ENCODE assay signal across 8 cellular contexts in genomic region chr1:43531453-43531905, GRCh38. TPM values are rescaled to one million over a fixed set of nuclear protein-coding genes. Genes with fewer than 3 reads are reported as not detected.
A peak's percentile ranks its signal among the peaks of the same experiment; 100 is the strongest.
DNase-seq lines count a peak whose midpoint lies in the region; ATAC-seq and TF ChIP-seq lines count a peak whose summit lies in the region.

No MANE protein-coding gene starts in this region.

- peaks cover 7 to 69% (median 45%) of the 10 kb centered on the region in 3 donors for H3K4me1 ChIP-seq in esophagus squamous epithelium

- H3K27ac Mint-ChIP-seq in T-cell (peak overlapping the region in 1 of 2 donors; percentile 29), neural crest cell (ENCODE audit: unreplicated experiment) (peak overlapping the region; percentile 75)

- H3K27me3 ChIP-seq in esophagus squamous epithelium, result peaks cover 0 to 17% (median 0%) of the 10 kb centered on the region in 4 donors

- no peaks in the 10 kb centered on the region for H3K9me3 Mint-ChIP-seq in T-cell
- H3K9me3 Mint-ChIP-seq in neural crest cell, result no peaks in the 10 kb centered on the region

- H3K27me3 Mint-ChIP-seq in T-cell (peaks cover 44 to 50% of the 10 kb centered on the region in 2 donors), neural crest cell (ENCODE audit: low read depth) (peaks cover 18% of the 10 kb centered on the region)

- intact Hi-C loops in esophagus squamous epithelium (cut with DNase I), result no loop called here

- peaks cover 21 to 27% (median 22%) of the 10 kb centered on the region in 3 donors for H3K4me1 Mint-ChIP-seq in T-cell
- peaks cover 40% of the 10 kb centered on the region for H3K4me1 Mint-ChIP-seq in neural crest cell

- TF ChIP-seq CTCF in esophagus squamous epithelium (IDR thresholded peaks at IDR 0.05) (peak in 1 of 6 experiments; percentile 6), neural crest cell (conservative IDR thresholded peaks at IDR 0.05) (no peak)

- CTCF ChIA-PET in T-cell (lab: Charles Lee), result no interaction called here

- ATAC-seq in T-cell (replicated peaks in 1 of 4) (peak; percentile 25 to 46 (median 30)), GM18858 (IDR thresholded peaks at IDR 0.05; ENCODE audit: unreplicated experiment) (no peak), GM21786 (IDR thresholded peaks at IDR 0.05; ENCODE audit: unreplicated experiment) (no peak)

- H3K27ac ChIP-seq in esophagus squamous epithelium, result peak overlapping the region; percentile 88 to 96 (median 94)

- H3K9me3 ChIP-seq in esophagus squamous epithelium, result no peaks in the 10 kb centered on the region

- H3K4me3 ChIP-seq in esophagus squamous epithelium, result peak overlapping the region; percentile 66 to 94 (median 75)

- no peak for TF ChIP-seq POLR2A in esophagus squamous epithelium (IDR thresholded peaks at IDR 0.05)

- H3K4me3 Mint-ChIP-seq in T-cell (peak overlapping the region; percentile 78 to 95 (median 86)), neural crest cell (peak overlapping the region; percentile 93)

- H3K36me3 ChIP-seq in esophagus squamous epithelium, result no peaks in the 10 kb centered on the region

- peak; percentile 6 for DNase-seq in activated naive CD4-positive, alpha-beta T cell treated with Interleukin-2 at 50 U/mL for 16 hours
- no peak for DNase-seq in activated naive CD4-positive, alpha-beta T cell (lab: John Stamatoyannopoulos, UW)
- DNase-seq in T-cell, result no peak
- no peak for DNase-seq in esophagus squamous epithelium (lab: John Stamatoyannopoulos, UW)
- DNase-seq in neural crest cell (ENCODE audit: low read depth, low spot score), result peak; percentile 28
- no peak for DNase-seq in middle frontal gyrus (ENCODE audit: extremely low spot score, low spot score)

- H3K36me3 Mint-ChIP-seq in T-cell (no peaks in the 10 kb centered on the region), neural crest cell (ENCODE audit: low read depth) (no peaks in the 10 kb centered on the region)

- 0 to 10% methylated on average over 10 to 14 of the region's 63 CpGs for WGBS in esophagus squamous epithelium, 2 donors

- POLR2A ChIA-PET in T-cell (lab: Charles Lee), result no interaction called here

RNA-seq across cellular contexts. Expression of gene PTPRF, which starts 0.8 kb away (rescaled TPM):
- total RNA-seq in T-cell (1 to 10 TPM in 3 of 5 donors, under 1 TPM in 2; 0.07 to 2.6 (median 1.9) TPM), esophagus squamous epithelium (100 to 1,000 TPM; 104 to 243 (median 112) TPM), neural crest cell (119 and 125 TPM in 2 replicates)

Comparison
In these comparisons a context has a peak if more than half of its experiments do, and no peak if none do; other contexts are left out.
1. DNase-seq: peak in activated naive CD4-positive, alpha-beta T cell treated with Interleukin-2 at 50 U/mL for 16 hours (single experiment) and neural crest cell (single experiment); none in activated naive CD4-positive, alpha-beta T cell (0 of 4), T-cell (0 of 34), esophagus squamous epithelium (single experiment) and middle frontal gyrus (single experiment).
2. ATAC-seq: peak in T-cell (4 of 4); none in GM18858 (single experiment) and GM21786 (single experiment).
3. RNA of gene PTPRF, which starts 0.8 kb away (total RNA-seq): 119 to 125 TPM in neural crest cell and 104 to 243 TPM in esophagus squamous epithelium; 0.07 to 2.6 TPM in T-cell; every median in the first group is over 10 times any median in the second.